Comparison of ENCODE assay signal across 9 cellular contexts in the genomic region with DNA sequence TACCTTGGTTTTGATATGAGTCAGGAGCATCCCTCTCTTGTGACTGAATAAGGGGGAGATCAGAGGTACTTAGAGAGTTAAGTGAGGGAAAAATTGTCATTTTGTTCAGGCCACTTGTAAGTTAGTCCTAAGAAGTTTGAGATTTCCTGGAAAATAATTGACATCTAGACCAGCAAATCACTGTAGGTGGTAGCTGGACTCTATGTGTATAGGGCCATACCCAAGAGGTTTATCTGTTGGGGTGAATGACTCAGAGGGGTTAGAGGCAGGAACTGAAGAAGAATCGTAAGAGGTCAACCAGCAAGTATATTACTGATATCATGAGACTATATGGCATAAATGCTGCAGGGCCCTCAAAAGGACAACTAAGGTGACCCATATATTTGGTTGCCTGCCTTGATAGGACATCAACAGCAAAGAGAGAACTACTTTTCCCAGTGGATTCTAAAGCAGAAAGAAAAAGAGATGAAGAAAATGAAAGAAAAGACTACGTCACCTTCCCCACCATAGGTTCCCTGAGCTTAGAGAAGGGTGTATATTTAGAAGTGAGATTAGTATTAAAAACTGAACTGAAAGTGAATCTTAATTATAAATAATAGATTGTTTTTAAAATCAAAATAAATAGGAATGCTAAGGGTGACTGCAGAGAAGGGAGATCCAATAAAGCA. TPM values are rescaled to one million over a fixed set of nuclear protein-coding genes. Genes with fewer than 3 reads are reported as not detected.
A peak's percentile ranks its signal among the peaks of the same experiment; 100 is the strongest.
DNase-seq lines count a peak whose midpoint lies in the region; ATAC-seq and TF ChIP-seq lines count a peak whose summit lies in the region.
"Had no signal": no experiment of that assay in that cellular context is flagged by ENCODE, and none has a peak within 500 bp of the region (broad histone marks: within the 10 kb centered on the region; RNA-seq: fewer than 3 reads in every experiment).

No MANE protein-coding gene starts in this region.

- H3K9me3 Mint-ChIP-seq in activated naive CD4-positive, alpha-beta T cell treated with anti-CD3 and anti-CD28 coated beads, Interleukin-2, amount 50 U/mL, for 24 hours, result no peaks in the 10 kb centered on the region
- no peaks in the 10 kb centered on the region for H3K9me3 Mint-ChIP-seq in stimulated activated naive CD8-positive, alpha-beta T cell treated with anti-CD3 and anti-CD28 coated beads, Interleukin-15, Interleukin-2, amounts not matched to agents 100 ng/mL and 50 ng/mL, for 24 hours
- no peaks in the 10 kb centered on the region for H3K9me3 Mint-ChIP-seq in endothelial cell (ENCODE audit: unreplicated experiment)
- H3K9me3 Mint-ChIP-seq: H9 had no signal

- no peak overlapping the region for H3K4me3 ChIP-seq in MM.1S (ENCODE audit: low read length)

- peaks cover 2% of the 10 kb centered on the region for H3K36me3 Mint-ChIP-seq in activated naive CD4-positive, alpha-beta T cell treated with anti-CD3 and anti-CD28 coated beads, Interleukin-2, amount 50 U/mL, for 24 hours
- peaks cover 8% of the 10 kb centered on the region for H3K36me3 Mint-ChIP-seq in stimulated activated naive CD8-positive, alpha-beta T cell treated with anti-CD3 and anti-CD28 coated beads, Interleukin-15, Interleukin-2, amounts not matched to agents 100 ng/mL and 50 ng/mL, for 24 hours (ENCODE audit: low read depth)
- no peaks in the 10 kb centered on the region for H3K36me3 Mint-ChIP-seq in endothelial cell (ENCODE audit: low read depth, unreplicated experiment)

- H3K9me3 ChIP-seq in MM.1S (replicated peaks; ENCODE audit: insufficient read depth, low read length), result no peaks in the 10 kb centered on the region

- ATAC-seq in HG02798 (IDR thresholded peaks at IDR 0.05; ENCODE audit: poor library complexity, unreplicated experiment), result peak; percentile 82

- no peak overlapping the region for H3K27ac ChIP-seq in MM.1S (ENCODE audit: low read length)

- H2AFZ ChIP-seq in MM.1S (ENCODE audit: low read length), result no peak overlapping the region

- H3K9me2 ChIP-seq in MM.1S (replicated peaks; ENCODE audit: insufficient read depth, low read length), result no peaks in the 10 kb centered on the region

- DNase-seq in activated naive CD4-positive, alpha-beta T cell treated with anti-CD3 and anti-CD28 coated beads, Interleukin-2, amount 50 U/mL, for 16 hours, result no peak
- DNase-seq in MM.1S, result no peak
- DNase-seq in endothelial cell (ENCODE audit: low spot score), result no peak
- DNase-seq in ureter (ENCODE audit: low spot score), result no peak
- DNase-seq in stimulated activated CD4-positive, alpha-beta T cell treated with anti-CD3 and anti-CD28 coated beads, Interleukin-4, amount 100 ng/mL, for 4 hours, result no peak
- DNase-seq: H9 had no signal

- no peaks in the 10 kb centered on the region for H3K79me2 ChIP-seq in MM.1S (ENCODE audit: low read length)

- H3K36me3 ChIP-seq in MM.1S (replicated peaks; ENCODE audit: insufficient read depth, low read length), result no peaks in the 10 kb centered on the region

- no peak overlapping the region for H3K9ac ChIP-seq in MM.1S (ENCODE audit: low read length)

- peak overlapping the region; percentile 91 for H3K27ac Mint-ChIP-seq in activated naive CD4-positive, alpha-beta T cell treated with anti-CD3 and anti-CD28 coated beads, Interleukin-2, amount 50 U/mL, for 24 hours
- peak overlapping the region; percentile 93 for H3K27ac Mint-ChIP-seq in stimulated activated naive CD8-positive, alpha-beta T cell treated with anti-CD3 and anti-CD28 coated beads, Interleukin-15, Interleukin-2, amounts not matched to agents 100 ng/mL and 50 ng/mL, for 24 hours
- no peak overlapping the region for H3K27ac Mint-ChIP-seq in endothelial cell (ENCODE audit: unreplicated experiment)
- H3K27ac Mint-ChIP-seq: H9 had no signal

- no peaks in the 10 kb centered on the region for H3K27me3 ChIP-seq in MM.1S (replicated peaks; ENCODE audit: insufficient read depth, low read length)

- H3K4me2 ChIP-seq in MM.1S (ENCODE audit: low read depth, low read length), result 0 out of 2 replicates have a peak overlapping the region, but pooled peaks have one; percentile 2

- no peaks in the 10 kb centered on the region for H3K27me3 Mint-ChIP-seq in activated naive CD4-positive, alpha-beta T cell treated with anti-CD3 and anti-CD28 coated beads, Interleukin-2, amount 50 U/mL, for 24 hours
- H3K27me3 Mint-ChIP-seq in stimulated activated naive CD8-positive, alpha-beta T cell treated with anti-CD3 and anti-CD28 coated beads, Interleukin-15, Interleukin-2, amounts not matched to agents 100 ng/mL and 50 ng/mL, for 24 hours, result no peaks in the 10 kb centered on the region
- H3K27me3 Mint-ChIP-seq in endothelial cell (ENCODE audit: unreplicated experiment), result no peaks in the 10 kb centered on the region

- TF ChIP-seq CTCF in MM.1S (IDR thresholded peaks at IDR 0.05; ENCODE audit: low read length) (no peak), endothelial cell (IDR thresholded peaks at IDR 0.05; ENCODE audit: unreplicated experiment) (no peak)

- no peaks in the 10 kb centered on the region for H3K4me1 ChIP-seq in MM.1S (ENCODE audit: low read length)

- H4K20me1 ChIP-seq in MM.1S (ENCODE audit: insufficient read depth, low read length), result no peaks in the 10 kb centered on the region

- H3K4me1 Mint-ChIP-seq in activated naive CD4-positive, alpha-beta T cell treated with anti-CD3 and anti-CD28 coated beads, Interleukin-2, amount 50 U/mL, for 24 hours, result peaks cover 31% of the 10 kb centered on the region
- H3K4me1 Mint-ChIP-seq in stimulated activated naive CD8-positive, alpha-beta T cell treated with anti-CD3 and anti-CD28 coated beads, Interleukin-15, Interleukin-2, amounts not matched to agents 100 ng/mL and 50 ng/mL, for 24 hours (ENCODE audit: low read depth), result peaks cover 54% of the 10 kb centered on the region
- no peaks in the 10 kb centered on the region for H3K4me1 Mint-ChIP-seq in endothelial cell (ENCODE audit: unreplicated experiment)
- H3K4me1 Mint-ChIP-seq: H9 had no signal

- H3F3A ChIP-seq in MM.1S (ENCODE audit: insufficient read depth, low read length), result no peaks in the 10 kb centered on the region

- peak overlapping the region; percentile 53 for H3K4me3 Mint-ChIP-seq in activated naive CD4-positive, alpha-beta T cell treated with anti-CD3 and anti-CD28 coated beads, Interleukin-2, amount 50 U/mL, for 24 hours
- peak overlapping the region; percentile 63 for H3K4me3 Mint-ChIP-seq in stimulated activated naive CD8-positive, alpha-beta T cell treated with anti-CD3 and anti-CD28 coated beads, Interleukin-15, Interleukin-2, amounts not matched to agents 100 ng/mL and 50 ng/mL, for 24 hours
- H3K4me3 Mint-ChIP-seq in endothelial cell (ENCODE audit: unreplicated experiment), result no peak overlapping the region
- H3K4me3 Mint-ChIP-seq: H9 had no signal

RNA-seq across cellular contexts. Expression of a gene that starts 8.0 kb away (rescaled TPM):
- total RNA-seq in endothelial cell (ENCODE audit: unreplicated experiment) (16.9 TPM), ureter (54.0 TPM)

RNA-seq across cellular contexts. Expression of a gene that starts 53.9 kb away (rescaled TPM):
- 3.4 TPM for total RNA-seq in endothelial cell (ENCODE audit: unreplicated experiment)
- 38.0 TPM for total RNA-seq in ureter
